Comparison of ENCODE assay signal across 17 cellular contexts in the genomic region with DNA sequence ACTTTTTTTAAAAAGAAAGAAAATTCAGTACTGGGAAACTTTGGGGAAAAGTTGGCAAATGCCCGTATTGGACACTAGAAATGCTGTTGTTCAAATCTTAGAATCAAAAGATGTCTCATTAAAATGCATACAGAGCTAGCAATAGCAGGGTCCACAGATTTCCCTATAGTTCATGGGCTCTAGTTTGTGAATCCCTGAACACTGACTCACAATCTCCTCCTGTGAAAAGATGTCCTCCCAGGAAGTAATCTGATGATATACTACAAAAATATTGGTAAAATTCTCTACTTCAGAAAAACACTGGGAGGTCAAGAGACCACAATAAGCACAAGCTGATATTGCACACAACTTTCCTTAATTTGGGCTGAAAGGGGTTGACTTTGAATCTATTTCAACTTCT.
"Had no signal": no experiment of that assay in that cellular context is flagged by ENCODE, and none has a peak within 500 bp of the region (broad histone marks: within the 10 kb centered on the region; RNA-seq: fewer than 3 reads in every experiment).

No MANE protein-coding gene starts in this region.

- H3K9me3 ChIP-seq: colonic mucosa, gastrocnemius medialis, tibial nerve had no signal

- ATAC-seq: gastrocnemius medialis, heart right ventricle, left ventricle myocardium superior had no signal

- DNase-seq: activated CD4-positive, alpha-beta T cell treated with anti-CD3 and anti-CD28 coated beads, Interleukin-2, amount 50 U/mL, for 1 hour; activated CD4-positive, CD25-positive, alpha-beta regulatory T cell treated with anti-CD3 and anti-CD28 coated beads, Interleukin-2, amount 50 U/mL, for 72 hours; activated CD8-positive, alpha-beta memory T cell treated with anti-CD3 and anti-CD28 coated beads, Interleukin-2, amount 50 U/mL, for 4 hours; activated effector memory CD4-positive, alpha-beta T cell treated with Interleukin-2 at 50 U/mL for 16 hours; activated naive CD4-positive, alpha-beta T cell treated with anti-CD3 and anti-CD28 coated beads, Interleukin-2, amount 50 U/mL, for 16 hours; activated T-cell treated with anti-CD3 and anti-CD28 coated beads, Interleukin-2, amount 50 U/mL, for 48 hours; central memory CD4-positive, alpha-beta T cell; colonic mucosa; endodermal cell; gastrocnemius medialis; heart right ventricle; left ventricle myocardium superior; naive B cell; T1000 had no signal

- H3K4me1 ChIP-seq: colonic mucosa, gastrocnemius medialis, heart right ventricle, tibial nerve had no signal

- H3K4me3 ChIP-seq: colonic mucosa, gastrocnemius medialis, heart right ventricle, tibial nerve had no signal

- H3K36me3 ChIP-seq: colonic mucosa, gastrocnemius medialis, heart right ventricle, tibial nerve had no signal

- H3K27ac ChIP-seq: colonic mucosa, epithelial cell of prostate, gastrocnemius medialis, heart right ventricle, tibial nerve, VCaP had no signal

- H3K27me3 ChIP-seq: colonic mucosa, gastrocnemius medialis, heart right ventricle, tibial nerve had no signal
